In genomic region chrX:109770780-109771179, GRCh38 we compare ENCODE assay signal across 36 cellular contexts. TPM values are rescaled to one million over a fixed set of nuclear protein-coding genes. Genes with fewer than 3 reads are reported as not detected.
A peak's percentile ranks its signal among the peaks of the same experiment; 100 is the strongest.
DNase-seq lines count a peak whose midpoint lies in the region; ATAC-seq, FAIRE-seq and TF ChIP-seq lines count a peak whose summit lies in the region.
"Had no signal": no experiment of that assay in that cellular context is flagged by ENCODE, and none has a peak within 500 bp of the region (broad histone marks: within the 10 kb centered on the region; RNA-seq: fewer than 3 reads in every experiment).

No MANE protein-coding gene starts in this region.

- H4K20me1 ChIP-seq in IMR-90 (ENCODE audit: insufficient read depth, low read length) (no peaks in the 10 kb centered on the region), astrocyte (ENCODE audit: insufficient read depth, low read length) (no peaks in the 10 kb centered on the region), K562 (replicated peaks; ENCODE audit: control insufficient read depth, insufficient read depth, low read length) (no peaks in the 10 kb centered on the region)
- H4K20me1 ChIP-seq: BLaER1; BLaER1 treated with 17β-estradiol and CSF1 and Interleukin-3, amounts not matched to agents 10 nM and 100 nM had no signal

- BruUV-seq in IMR-90 (replicated peaks; lab: Mats Ljungman, UMichigan) (no TSS peak), K562 (replicated peaks; lab: Mats Ljungman, UMichigan) (no TSS peak)

- H3K18ac ChIP-seq in IMR-90 (ENCODE audit: low read depth, low read length): no peak overlapping the region

- no peaks in the 10 kb centered on the region for H3K79me1 ChIP-seq in IMR-90 (ENCODE audit: low read depth in 1 of 2, low read length in 2 of 2)

- peaks cover 8% of the 10 kb centered on the region for H3K4me1 Mint-ChIP-seq in astrocyte (ENCODE audit: low read depth, unreplicated experiment)
- H3K4me1 Mint-ChIP-seq: B cell; CD4-positive, alpha-beta memory T cell had no signal

- WGBS in A549 (ENCODE audit: missing lambda C conversion rate): 37% methylated on average over 2 of the region's 2 CpGs
- WGBS in IMR-90 (ENCODE audit: extremely low coverage in 2 of 2, insufficient read length in 1 of 2), 2 experiments: no CpG with 5 or more reads among the region's 2 CpGs
- 12% methylated on average over 2 of the region's 2 CpGs for WGBS in K562 (ENCODE audit: insufficient coverage, low coverage, missing lambda C conversion rate)

- POLR2A ChIA-PET in A549 (lab: Yijun Ruan, JAX) (no interaction called here), IMR-90 (lab: Charles Lee; ENCODE audit: unreplicated experiment) (no interaction called here), K562 (lab: Yijun Ruan, JAX) (no interaction called here)

- H3K9me1 ChIP-seq in IMR-90 (ENCODE audit: insufficient read depth, low read length) (no peaks in the 10 kb centered on the region), K562 (ENCODE audit: control insufficient read depth, insufficient read depth, low read length) (peaks cover 2% of the 10 kb centered on the region)

- no peaks in the 10 kb centered on the region for H3K9me3 Mint-ChIP-seq in astrocyte (ENCODE audit: unreplicated experiment)
- H3K9me3 Mint-ChIP-seq: CD4-positive, alpha-beta T cell; CD8-positive, alpha-beta T cell had no signal

- H2BK20ac ChIP-seq in IMR-90 (ENCODE audit: low read depth, low read length): no peak overlapping the region

- no peak overlapping the region for H3K27ac Mint-ChIP-seq in astrocyte (ENCODE audit: unreplicated experiment)
- H3K27ac Mint-ChIP-seq: B cell; CD14-positive monocyte; CD4-positive, alpha-beta memory T cell; CD4-positive, alpha-beta T cell; CD4-positive, CD25-positive, alpha-beta regulatory T cell; CD8-positive, alpha-beta memory T cell; CD8-positive, alpha-beta T cell had no signal

- intact Hi-C loops in IMR-90 (cut with micrococcal nuclease): no loop called here
- intact Hi-C loops in K562 (cut with micrococcal nuclease): loop anchor here (5.0 kb wide), 1 partner anchor 87 kb away; no protein-coding TSS in a partner anchor

- TF ChIP-seq POLR2A in A549 (IDR thresholded peaks at IDR 0.05; ENCODE audit: low read length): no peak
- TF ChIP-seq POLR2A in IMR-90 (IDR thresholded peaks at IDR 0.05; ENCODE audit: low read depth, low read length): no peak
- TF ChIP-seq POLR2A in K562 (conservative IDR thresholded peaks at IDR 0.05): no peak

- no peak overlapping the region for H3K14ac ChIP-seq in IMR-90 (replicated peaks; ENCODE audit: low read depth, low read length)

- no peaks in the 10 kb centered on the region for H3K27me3 Mint-ChIP-seq in astrocyte (ENCODE audit: low read depth, unreplicated experiment)
- H3K27me3 Mint-ChIP-seq: B cell; CD4-positive, alpha-beta memory T cell; CD4-positive, alpha-beta T cell; CD4-positive, CD25-positive, alpha-beta regulatory T cell had no signal

- H2AK5ac ChIP-seq in IMR-90 (ENCODE audit: low read depth, low read length): no peak overlapping the region

- H3K36me3 Mint-ChIP-seq in astrocyte (ENCODE audit: low read depth, unreplicated experiment): no peaks in the 10 kb centered on the region
- H3K36me3 Mint-ChIP-seq: CD14-positive monocyte; CD4-positive, alpha-beta memory T cell; CD4-positive, CD25-positive, alpha-beta regulatory T cell; CD8-positive, alpha-beta memory T cell; CD8-positive, alpha-beta T cell had no signal

- no peak overlapping the region for H3K4ac ChIP-seq in IMR-90 (ENCODE audit: low read depth, low read length)

- ATAC-seq in A549 (no peak), IMR-90 (ENCODE audit: low read depth) (no peak), K562 (no peak), GM18909 (IDR thresholded peaks at IDR 0.05; ENCODE audit: poor library complexity, unreplicated experiment) (no peak)
- ATAC-seq: CD8-positive, alpha-beta T cell had no signal

- H2BK120ac ChIP-seq in IMR-90 (ENCODE audit: low read depth, low read length): no peak overlapping the region

- no peak overlapping the region for H4K8ac ChIP-seq in IMR-90 (ENCODE audit: low read depth in 2 of 2, low read length in 2 of 2)

- no peak for DNase-seq in A549 (ENCODE audit: low read depth in 1 of 2, low spot score in 1 of 2)
- DNase-seq in IMR-90: no peak
- DNase-seq in astrocyte (ENCODE audit: low read depth): no peak
- no peak for DNase-seq in K562 (ENCODE audit: extremely low read depth in 1 of 4, low spot score in 3 of 4)
- no peak for DNase-seq in MV-4-11 (lab: John Stamatoyannopoulos, UW)
- no peak for DNase-seq in midbrain (lab: John Stamatoyannopoulos, UW)
- DNase-seq in activated naive CD4-positive, alpha-beta T cell (lab: John Stamatoyannopoulos, UW): no peak
- DNase-seq: 8988T; ACHN; AML-193; BE2C; C1 segment of cervical spinal cord; Caco-2; Calu3; CD4-positive, alpha-beta memory T cell; CD4-positive, alpha-beta T cell; CD4-positive, CD25-positive, alpha-beta regulatory T cell; CD8-positive, alpha-beta memory T cell; CD8-positive, alpha-beta T cell; COR-L47; DMS 273 treated with DMSO at 0.1 percent for 48 hours; DMS153; DMS53; DMS79; DMS79 treated with DMSO at 0.1 percent for 48 hours; DND-41; EL had no signal

- no peak overlapping the region for H3K56ac ChIP-seq in IMR-90 (ENCODE audit: extremely low read depth, insufficient read depth, low read length)

- H3K4me1 ChIP-seq in A549 (peaks cover 18% of the 10 kb centered on the region), IMR-90 (ENCODE audit: control insufficient read depth, insufficient read depth, low read length) (0 out of 2 replicates have a peak, but pooled peaks cover 2% of the 10 kb centered on the region), astrocyte (ENCODE audit: insufficient read depth, low read length) (peaks cover 6% of the 10 kb centered on the region), K562 (replicated peaks in 1 of 2; ENCODE audit: control insufficient read depth in 2 of 2, insufficient read depth in 2 of 2, low read length in 2 of 2) (peaks cover 0 to 25% of the 10 kb centered on the region in 2 experiments; a peak in 4 of 5 replicates)
- H3K4me1 ChIP-seq: BE2C; BLaER1; BLaER1 treated with 17β-estradiol and CSF1 and Interleukin-3, amounts not matched to agents 10 nM and 100 nM; Caco-2 had no signal

- TF ChIP-seq CTCF in A549 (IDR thresholded peaks at IDR 0.05) (no peak), IMR-90 (conservative IDR thresholded peaks at IDR 0.05; ENCODE audit: low read depth, low read length) (no peak), astrocyte (IDR thresholded peaks at IDR 0.05; ENCODE audit: insufficient read depth, low read depth, low read length) (no peak), K562 (IDR thresholded peaks at IDR 0.05 in 2 of 3, conservative IDR thresholded peaks at IDR 0.05 in 1 of 3; ENCODE audit: insufficient read depth in 2 of 3, low read depth in 1 of 3, low read length in 3 of 3) (no peak)

- H2AK9ac ChIP-seq in IMR-90 (replicated peaks; ENCODE audit: low read depth, low read length, poor library complexity): no peak overlapping the region

- H3K79me2 ChIP-seq in astrocyte (ENCODE audit: insufficient read depth, low read length): no peaks in the 10 kb centered on the region
- H3K79me2 ChIP-seq in K562 (ENCODE audit: control insufficient read depth, insufficient read depth, low read length): no peaks in the 10 kb centered on the region

- no peak for TF ChIP-seq RAD21 in A549 (conservative IDR thresholded peaks at IDR 0.05 in 1 of 2, IDR thresholded peaks at IDR 0.05 in 1 of 2)
- no peak for TF ChIP-seq RAD21 in IMR-90 (IDR thresholded peaks at IDR 0.05; ENCODE audit: low read length)
- TF ChIP-seq RAD21 in K562 (CRISPR knock-in tag; conservative IDR thresholded peaks at IDR 0.05 in 1 of 2, IDR thresholded peaks at IDR 0.05 in 1 of 2): no peak

- H3K4me2 ChIP-seq in A549 (no peak overlapping the region), IMR-90 (ENCODE audit: low read depth, low read length) (no peak overlapping the region), astrocyte (ENCODE audit: low read length) (no peak overlapping the region), K562 (ENCODE audit: insufficient read depth, low read length) (no peak overlapping the region)
- H3K4me2 ChIP-seq: BLaER1; BLaER1 treated with 17β-estradiol and CSF1 and Interleukin-3, amounts not matched to agents 10 nM and 100 nM had no signal

- H3K4me3 Mint-ChIP-seq in astrocyte (ENCODE audit: unreplicated experiment): no peak overlapping the region
- H3K4me3 Mint-ChIP-seq: B cell; CD14-positive monocyte; CD4-positive, alpha-beta memory T cell; CD4-positive, alpha-beta T cell; CD4-positive, CD25-positive, alpha-beta regulatory T cell; CD8-positive, alpha-beta memory T cell; CD8-positive, alpha-beta T cell had no signal

- H4K5ac ChIP-seq in IMR-90 (ENCODE audit: low read depth, low read length): no peak overlapping the region

- no peak overlapping the region for H2BK5ac ChIP-seq in IMR-90 (ENCODE audit: low read depth, low read length, poor library complexity, severe bottlenecking)

- H3K4me3 ChIP-seq in A549 (no peak overlapping the region), IMR-90 (ENCODE audit: insufficient read depth, low read depth, low read length) (no peak overlapping the region), astrocyte (ENCODE audit: insufficient read depth, low read depth, low read length) (no peak overlapping the region), K562 (no peak overlapping the region)
- H3K4me3 ChIP-seq: BLaER1; BLaER1 treated with 17β-estradiol and CSF1 and Interleukin-3, amounts not matched to agents 10 nM and 100 nM had no signal

- H3K27ac ChIP-seq in A549: no peak overlapping the region
- no peak overlapping the region for H3K27ac ChIP-seq in IMR-90 (ENCODE audit: insufficient read depth, low read length)
- no peak overlapping the region for H3K27ac ChIP-seq in astrocyte (ENCODE audit: low read depth, low read length)
- H3K27ac ChIP-seq in K562 (ENCODE audit: extremely low read depth, low read depth, low read length): no peak overlapping the region
- H3K27ac ChIP-seq: 22Rv1; BLaER1; BLaER1 treated with 17β-estradiol and CSF1 and Interleukin-3, amounts not matched to agents 10 nM and 100 nM; C4-2B had no signal

- in situ Hi-C loops in IMR-90 (cut with MboI; ENCODE audit: low sequenced_read_pairs): no loop called here
- in situ Hi-C loops in K562 (cut with MboI): no loop called here

- H2AFZ ChIP-seq in IMR-90 (replicated peaks; ENCODE audit: low read length, poor library complexity) (no peak overlapping the region), astrocyte (ENCODE audit: low read depth, low read length) (no peak overlapping the region), K562 (ENCODE audit: low read depth, low read length) (no peak overlapping the region)

- no peaks in the 10 kb centered on the region for H3K27me3 ChIP-seq in IMR-90 (ENCODE audit: control insufficient read depth, insufficient read depth, low read length)
- no peaks in the 10 kb centered on the region for H3K27me3 ChIP-seq in astrocyte (ENCODE audit: insufficient read depth, low read length)
- H3K27me3 ChIP-seq in K562 (ENCODE audit: control insufficient read depth in 2 of 2, insufficient read depth in 2 of 2, low read length in 2 of 2): no peaks in the 10 kb centered on the region
- H3K27me3 ChIP-seq: BE2C had no signal

- FAIRE-seq in A549 (lab: Jason Lieb, UNC) (no peak), astrocyte (lab: Jason Lieb, UNC) (peak; percentile 87), K562 (lab: Jason Lieb, UNC) (no peak)
- FAIRE-seq: A204.1, D721Med had no signal

- H2BK15ac ChIP-seq in IMR-90 (ENCODE audit: low read depth, low read length): no peak overlapping the region

- CTCF ChIA-PET in A549 (lab: Yijun Ruan, JAX): no interaction called here
- CTCF ChIA-PET in IMR-90 (lab: Yijun Ruan, JAX): no interaction called here
- CTCF ChIA-PET in K562 (lab: Yijun Ruan, JAX; ENCODE audit: low intra/inter-chr PET ratio): no interaction called here

- H3K23ac ChIP-seq in IMR-90 (ENCODE audit: low read depth, low read length): no peak overlapping the region

- H4K91ac ChIP-seq in IMR-90 (ENCODE audit: insufficient read depth, low read depth, low read length): no peak overlapping the region

- TF ChIP-seq EP300 in A549 (IDR thresholded peaks at IDR 0.05): no peak
- no peak for TF ChIP-seq EP300 in K562 (IDR thresholded peaks at IDR 0.05; ENCODE audit: low read length)

- H3K9me3 ChIP-seq in A549: peaks cover 15% of the 10 kb centered on the region; the same call in 2 of the 3 replicates
- H3K9me3 ChIP-seq in IMR-90 (ENCODE audit: control insufficient read depth, insufficient read depth, low read length): peaks cover 2% of the 10 kb centered on the region; the same call in 1 of the 2 replicates
- H3K9me3 ChIP-seq in astrocyte (ENCODE audit: insufficient read depth, low read depth, low read length): no peaks in the 10 kb centered on the region
- no peaks in the 10 kb centered on the region for H3K9me3 ChIP-seq in K562 (replicated peaks; ENCODE audit: control insufficient read depth, insufficient read depth, low read depth, low read length)
- H3K9me3 ChIP-seq: BE2C, Caco-2 had no signal

- H3K9ac ChIP-seq in IMR-90 (ENCODE audit: low read depth, low read length) (no peak overlapping the region), astrocyte (ENCODE audit: low read length) (no peak overlapping the region), K562 (ENCODE audit: insufficient read depth in 1 of 2, low read depth in 2 of 2, low read length in 2 of 2) (no peak overlapping the region)
- H3K9ac ChIP-seq: BLaER1; BLaER1 treated with 17β-estradiol and CSF1 and Interleukin-3, amounts not matched to agents 10 nM and 100 nM had no signal

- dilution Hi-C loops in IMR-90 (cut with HindIII; ENCODE audit: low sequenced_read_pairs, unreplicated experiment): no loop called here

- H3K36me3 ChIP-seq in IMR-90 (ENCODE audit: control insufficient read depth, insufficient read depth, low read length) (no peaks in the 10 kb centered on the region), astrocyte (ENCODE audit: insufficient read depth, low read length) (no peaks in the 10 kb centered on the region), K562 (ENCODE audit: control insufficient read depth, insufficient read depth, low read length) (no peaks in the 10 kb centered on the region)
- H3K36me3 ChIP-seq: BE2C; BLaER1; BLaER1 treated with 17β-estradiol and CSF1 and Interleukin-3, amounts not matched to agents 10 nM and 100 nM had no signal

RNA-seq across cellular contexts. Expression of gene ACSL4, which starts 37.7 kb away (rescaled TPM):
- polyA plus RNA-seq in A549 (2011; rRNA removed): 20.8 and 31.6 TPM in 2 replicates
- polyA plus RNA-seq in A549 (2012; cell fraction: cytosol; rRNA removed): 5.6 and 6.9 TPM in 2 replicates
- 4.0 and 7.7 TPM in 2 replicates for polyA plus RNA-seq in A549 (2012; cell fraction: nucleus; rRNA removed)
- 26.8 to 36.8 TPM (median 35.8 TPM) in 3 replicates for polyA plus RNA-seq in A549 (2017; fragmentation: RNase III; extraction: RNeasy Plus Mini Kit Qiagen cat#74134 plus additional on column Dnase treatment)
- polyA minus RNA-seq in A549 (2011; rRNA and poly(A)+ RNA removed): 34.8 and 45.0 TPM in 2 replicates
- total RNA-seq in IMR-90 (2012; rRNA removed): 59.7 and 97.5 TPM in 2 replicates
- 23.4 and 29.6 TPM in 2 replicates for polyA plus RNA-seq in IMR-90 (2012; rRNA removed)
- 5.8 and 9.0 TPM in 2 replicates for polyA plus RNA-seq in IMR-90 (2012; cell fraction: cytosol; rRNA removed)
- 4.1 and 21.0 TPM in 2 replicates for polyA plus RNA-seq in IMR-90 (2012; cell fraction: nucleus; rRNA removed; ENCODE audit: low replicate concordance)
- 84.5 and 99.4 TPM in 2 replicates for total RNA-seq in astrocyte
- 30.6 and 90.7 TPM in 2 replicates for total RNA-seq in K562 (2011; cell fraction: chromatin; rRNA removed; ENCODE audit: low replicate concordance)
- 10.5 and 14.9 TPM in 2 replicates for total RNA-seq in K562 (2011; cell fraction: nucleolus; rRNA removed)
- total RNA-seq in K562 (2011; cell fraction: nucleoplasm; rRNA removed): 29.3 and 45.3 TPM in 2 replicates
- total RNA-seq in K562 (2014; rRNA removed): 20.1 and 21.5 TPM in 2 replicates
- total RNA-seq in K562 (2014; rRNA removed; fragmentation: Illumina TruSeq; extraction: Trizol): 32.1 and 35.6 TPM in 2 replicates
- total RNA-seq in K562 (2015; rRNA removed; fragmentation: Illumina TruSeq; extraction: Trizol): 25.0 and 25.5 TPM in 2 replicates
- 29.0 and 31.2 TPM in 2 replicates for total RNA-seq in K562 (2021)
- 22.2 and 35.1 TPM in 2 replicates for polyA plus RNA-seq in K562 (2011; rRNA removed)
- 8.4 and 13.2 TPM in 2 replicates for polyA plus RNA-seq in K562 (2011; cell fraction: cytosol; rRNA removed)
- 16.3 and 17.2 TPM in 2 replicates for polyA plus RNA-seq in K562 (2011; cell fraction: nucleus; rRNA removed)
- 15.3 and 26.5 TPM in 2 replicates for polyA plus RNA-seq in K562 (2012)
- polyA plus RNA-seq in K562 (2014; fragmentation: Illumina TruSeq; extraction: Trizol): 22.1 and 27.1 TPM in 2 replicates
- 10 to 100 TPM in 1 of 2 experiments, 1 to 10 TPM in 1; 9.8 to 12.0 TPM for polyA plus RNA-seq in K562 (2014; fragmentation: Nextera tagmentation; extraction: Ambion mirVana)
- polyA plus RNA-seq in K562 (2014; rRNA removed): 16.6 and 19.6 TPM in 2 replicates
- polyA minus RNA-seq in K562 (2011; rRNA and poly(A)+ RNA removed): 56.4 and 81.0 TPM in 2 replicates
- 36.9 and 53.8 TPM in 2 replicates for polyA minus RNA-seq in K562 (2011; cell fraction: cytosol; rRNA and poly(A)+ RNA removed)
- polyA minus RNA-seq in K562 (2011; cell fraction: nucleus; rRNA and poly(A)+ RNA removed): 21.0 and 30.0 TPM in 2 replicates

Comparison
In these comparisons a context has a peak if more than half of its experiments do, and no peak if none do; other contexts are left out.
1. Of the 35 proteins assayed by ChIP-seq in both K562 and A549: peak only in K562: none; only in A549: MAFK; in both: none; in neither: 34.